ENCODE assay signal across 1 cellular context in the genomic region with DNA sequence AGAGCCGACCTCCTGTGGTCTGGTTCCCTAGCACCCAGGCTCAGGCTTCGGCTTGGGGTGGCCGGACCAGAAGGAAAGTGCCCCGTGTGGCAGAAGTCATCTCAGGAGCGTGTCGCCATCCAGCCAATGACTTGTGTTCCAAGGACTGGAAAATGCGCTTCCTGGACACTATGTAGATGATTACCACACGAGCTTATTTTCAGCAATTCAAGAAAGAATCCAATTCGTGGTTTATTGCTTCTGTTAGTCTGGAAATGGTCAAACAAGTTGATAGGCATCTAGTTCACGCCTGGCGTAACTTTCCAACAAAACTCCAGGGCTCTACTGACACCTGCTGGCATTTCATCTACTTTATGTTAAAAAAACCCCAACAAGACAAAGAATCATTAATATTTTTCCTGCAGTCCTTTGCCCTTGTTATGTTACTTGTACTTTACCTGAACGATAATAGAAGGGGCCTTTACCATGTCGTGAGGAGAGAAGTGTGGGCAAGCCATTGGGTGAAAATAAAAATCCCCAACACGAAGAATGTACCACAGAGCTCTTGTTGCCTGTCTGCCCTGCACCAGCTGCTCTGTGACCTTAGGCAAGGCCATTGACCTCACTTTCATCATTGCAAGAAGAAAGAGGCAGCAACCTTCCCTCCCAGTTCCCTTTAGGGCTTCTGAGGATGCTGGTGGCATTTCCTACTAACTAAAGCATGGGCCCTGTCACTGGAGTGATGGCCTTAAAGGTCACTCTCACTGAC.
TF ChIP-seq lines count a peak whose summit lies in the region.

No MANE protein-coding gene starts in this region.

TF ChIP-seq in IMR-90, 13 proteins besides CTCF, POLR2A, EP300 and RAD21:
- TF ChIP-seq RFX5 (IDR thresholded peaks at IDR 0.05; ENCODE audit: low read depth, low read length), result no peak
- no peak for TF ChIP-seq MAZ (IDR thresholded peaks at IDR 0.05; ENCODE audit: borderline replicate concordance, low read depth, low read length)
- peak; percentile 75 for TF ChIP-seq SMC3 (IDR thresholded peaks at IDR 0.05; ENCODE audit: low read depth, low read length)
- no peak for TF ChIP-seq CEBPB (IDR thresholded peaks at IDR 0.05; ENCODE audit: low read depth, low read length)
- TF ChIP-seq, protein P1, sequence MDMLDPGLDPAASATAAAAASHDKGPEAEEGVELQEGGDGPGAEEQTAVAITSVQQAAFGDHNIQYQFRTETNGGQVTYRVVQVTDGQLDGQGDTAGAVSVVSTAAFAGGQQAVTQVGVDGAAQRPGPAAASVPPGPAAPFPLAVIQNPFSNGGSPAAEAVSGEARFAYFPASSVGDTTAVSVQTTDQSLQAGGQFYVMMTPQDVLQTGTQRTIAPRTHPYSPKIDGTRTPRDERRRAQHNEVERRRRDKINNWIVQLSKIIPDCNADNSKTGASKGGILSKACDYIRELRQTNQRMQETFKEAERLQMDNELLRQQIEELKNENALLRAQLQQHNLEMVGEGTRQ (IDR thresholded peaks at IDR 0.05; ENCODE audit: low read depth, low read length), result no peak
- no peak for TF ChIP-seq NFE2L2 (IDR thresholded peaks at IDR 0.05; ENCODE audit: low read depth, low read length)
- no peak for TF ChIP-seq BHLHE40 (IDR thresholded peaks at IDR 0.05; ENCODE audit: low read depth, low read length)
